In the genomic region with DNA sequence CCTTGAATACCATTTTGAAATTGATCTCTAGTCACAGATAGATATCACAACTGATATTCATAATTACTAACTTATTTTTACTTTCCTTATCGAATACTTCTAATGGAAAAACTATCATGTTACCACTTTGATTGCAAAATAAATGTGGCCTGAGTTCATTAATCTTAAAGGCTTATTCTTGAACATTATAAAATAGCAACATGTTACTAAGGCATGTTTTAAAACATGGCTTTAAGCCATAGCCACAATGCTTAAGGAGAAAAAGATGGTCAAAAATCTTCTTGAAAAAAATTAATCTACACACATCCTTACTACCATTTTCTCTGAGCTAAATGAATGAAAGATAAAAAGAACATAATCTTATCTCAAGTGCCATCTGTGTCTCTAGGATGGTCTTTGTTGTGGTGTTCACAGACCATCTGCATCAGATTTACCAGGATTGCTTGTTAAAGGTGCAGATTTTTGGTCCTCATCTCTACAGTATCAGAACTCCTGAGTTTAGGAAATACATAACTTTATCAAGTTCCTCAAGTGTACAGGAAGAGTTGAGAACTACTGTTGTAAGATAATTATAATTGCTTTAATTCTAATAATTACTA, we compare ENCODE assay signal across 20 cellular contexts.
"Had no signal": no experiment of that assay in that cellular context is flagged by ENCODE, and none has a peak within 500 bp of the region (broad histone marks: within the 10 kb centered on the region; RNA-seq: fewer than 3 reads in every experiment).

No MANE protein-coding gene starts in this region.

- FAIRE-seq: bronchial epithelial cell had no signal

- H3K4me3 ChIP-seq: ascending aorta, thoracic aorta, upper lobe of right lung had no signal

- ATAC-seq: activated CD8-positive, alpha-beta memory T cell treated with anti-CD3 and anti-CD28 coated beads, Interleukin-2, amount 10 ng/mL, durations not matched to agents 7 days and 5 days; effector memory CD8-positive, alpha-beta T cell; left ventricle myocardium superior; natural killer cell treated with Interleukin-12 subunit alpha and Interleukin-12 subunit beta and Interleukin-15 and Interleukin-18, amount 100 ng/mL, for 72 hours; stimulated activated effector memory CD8-positive, alpha-beta T cell treated with anti-CD3 and anti-CD28 coated beads, Interleukin-12 subunit alpha, Interleukin-12 subunit beta, amount 100 ng/mL, for 72 hours; upper lobe of right lung had no signal

- H3K4me1 ChIP-seq: ascending aorta, upper lobe of right lung had no signal

- H3K9me3 ChIP-seq: ascending aorta, thoracic aorta, upper lobe of right lung had no signal

- H3K36me3 ChIP-seq: ascending aorta, thoracic aorta, upper lobe of right lung had no signal

- H3K27ac ChIP-seq: ascending aorta, thoracic aorta, upper lobe of right lung, VCaP had no signal

- H3K27me3 ChIP-seq: ascending aorta, upper lobe of right lung had no signal

- DNase-seq: activated CD4-positive, alpha-beta T cell treated with anti-CD3 and anti-CD28 coated beads for 1 hour; activated CD4-positive, alpha-beta T cell treated with anti-CD3 and anti-CD28 coated beads, Interleukin-2, amount 50 U/mL, for 4 hours; activated CD8-positive, alpha-beta memory T cell treated with anti-CD3 and anti-CD28 coated beads, Interleukin-2, amount 10 ng/mL, durations not matched to agents 7 days and 5 days; activated naive CD4-positive, alpha-beta T cell treated with anti-CD3 and anti-CD28 coated beads, Interleukin-2, amount 10 ng/mL, durations not matched to agents 7 days and 5 days; activated T-cell treated with anti-CD3 and anti-CD28 coated beads, Interleukin-2, amount 50 U/mL, for 24 hours; effector memory CD8-positive, alpha-beta T cell; hypothalamus; kidney glomerular epithelial cell; left ventricle myocardium superior; posterior cingulate gyrus; retina; stimulated activated CD4-positive, alpha-beta T cell treated with anti-CD3 and anti-CD28 coated beads, Interleukin-12 subunit alpha, Interleukin-12 subunit beta, amount 100 ng/mL, for 4 hours; stimulated activated CD4-positive, alpha-beta T cell treated with anti-CD3 and anti-CD28 coated beads, Interleukin-2, amount 100 ng/mL, for 24 hours; upper lobe of right lung had no signal
